ENCODE assay signal across 19 cellular contexts in genomic region chr22:42285604-42286003, GRCh38. TPM values are rescaled to one million over a fixed set of nuclear protein-coding genes. Genes with fewer than 3 reads are reported as not detected.
DNase-seq lines count a peak whose midpoint lies in the region; ATAC-seq, FAIRE-seq and TF ChIP-seq lines count a peak whose summit lies in the region.
"Had no signal": no experiment of that assay in that cellular context is flagged by ENCODE, and none has a peak within 500 bp of the region (broad histone marks: within the 10 kb centered on the region; RNA-seq: fewer than 3 reads in every experiment).

No MANE protein-coding gene starts in this region.

- FAIRE-seq in K562 (lab: Jason Lieb, UNC) = no peak
- FAIRE-seq: astrocyte, D721Med had no signal

- H3K9me3 ChIP-seq in K562 (replicated peaks; ENCODE audit: control insufficient read depth, insufficient read depth, low read depth, low read length) (no peaks in the 10 kb centered on the region), mucosa of descending colon (no peaks in the 10 kb centered on the region)
- H3K9me3 ChIP-seq: heart left ventricle had no signal

- TF ChIP-seq EP300 in K562 (IDR thresholded peaks at IDR 0.05; ENCODE audit: low read length) = no peak

- H3K36me3 ChIP-seq in K562 (ENCODE audit: control insufficient read depth, insufficient read depth, low read length) (no peaks in the 10 kb centered on the region), mucosa of descending colon (ENCODE audit: low read depth) (no peaks in the 10 kb centered on the region)
- H3K36me3 ChIP-seq: heart left ventricle had no signal

- H3K79me2 ChIP-seq in K562 (ENCODE audit: control insufficient read depth, insufficient read depth, low read length) = no peaks in the 10 kb centered on the region

- no peak overlapping the region for H3K4me2 ChIP-seq in K562 (ENCODE audit: insufficient read depth, low read length)

- H3K4me1 Mint-ChIP-seq in activated naive CD4-positive, alpha-beta T cell treated with anti-CD3 and anti-CD28 coated beads, Interleukin-2, amount 50 U/mL, for 24 hours = peaks cover 39% of the 10 kb centered on the region
- H3K4me1 Mint-ChIP-seq in stimulated activated effector memory CD8-positive, alpha-beta T cell treated with anti-CD3 and anti-CD28 coated beads, Interleukin-12 subunit alpha, Interleukin-12 subunit beta, amount 100 ng/mL, for 72 hours = peaks cover 29% of the 10 kb centered on the region

- peaks cover 1% of the 10 kb centered on the region for H3K27me3 Mint-ChIP-seq in activated naive CD4-positive, alpha-beta T cell treated with anti-CD3 and anti-CD28 coated beads, Interleukin-2, amount 50 U/mL, for 24 hours

- no peak for TF ChIP-seq POLR2A in K562 (conservative IDR thresholded peaks at IDR 0.05)

- no peak for ATAC-seq in K562
- no peak for ATAC-seq in stimulated activated effector memory CD8-positive, alpha-beta T cell treated with anti-CD3 and anti-CD28 coated beads, Interleukin-12 subunit alpha, Interleukin-12 subunit beta, amount 100 ng/mL, for 72 hours
- no peak for ATAC-seq in esophagus mucosa
- ATAC-seq in mucosa of descending colon = no peak
- ATAC-seq: heart left ventricle, left cardiac atrium had no signal

- peak overlapping the region; percentile 40 for H3K4me3 ChIP-seq in Jurkat, Clone E6-1 (ENCODE audit: low read length)
- no peak overlapping the region for H3K4me3 ChIP-seq in K562
- no peak overlapping the region for H3K4me3 ChIP-seq in mucosa of descending colon
- H3K4me3 ChIP-seq: heart left ventricle had no signal

- CTCF ChIA-PET in K562 (lab: Yijun Ruan, JAX; ENCODE audit: low intra/inter-chr PET ratio) = no interaction called here

- no peaks in the 10 kb centered on the region for H3K9me1 ChIP-seq in K562 (ENCODE audit: control insufficient read depth, insufficient read depth, low read length)

- H3K4me1 ChIP-seq in K562 (replicated peaks in 1 of 2; ENCODE audit: control insufficient read depth in 2 of 2, insufficient read depth in 2 of 2, low read length in 2 of 2) (peaks cover 0 to 24% of the 10 kb centered on the region in 2 experiments; a peak in 2 of 5 replicates), mucosa of descending colon (ENCODE audit: low read depth) (peaks cover 21% of the 10 kb centered on the region)

- POLR2A ChIA-PET in K562 (lab: Yijun Ruan, JAX) = no interaction called here

- in situ Hi-C loops in K562 (cut with MboI) = loop anchor here (10.0 kb wide), 1 partner anchor 111 kb away; no protein-coding TSS in a partner anchor

- peaks cover 17% of the 10 kb centered on the region; the same call in 1 of the 2 replicates for H4K20me1 ChIP-seq in K562 (replicated peaks; ENCODE audit: control insufficient read depth, insufficient read depth, low read length)

- H3K27ac Mint-ChIP-seq in activated naive CD4-positive, alpha-beta T cell treated with anti-CD3 and anti-CD28 coated beads, Interleukin-2, amount 50 U/mL, for 24 hours = no peak overlapping the region
- peak overlapping the region; percentile 64 for H3K27ac Mint-ChIP-seq in stimulated activated effector memory CD8-positive, alpha-beta T cell treated with anti-CD3 and anti-CD28 coated beads, Interleukin-12 subunit alpha, Interleukin-12 subunit beta, amount 100 ng/mL, for 72 hours
- H3K27ac Mint-ChIP-seq: activated naive CD4-positive, alpha-beta T cell treated with anti-CD3 and anti-CD28 coated beads for 36 hours had no signal

- DNase-seq in activated naive CD4-positive, alpha-beta T cell treated with anti-CD3 and anti-CD28 coated beads, Interleukin-2, amount 50 U/mL, for 16 hours = no peak
- no peak for DNase-seq in Jurkat, Clone E6-1 (ENCODE audit: low read depth, low spot score)
- DNase-seq in K562 (ENCODE audit: extremely low read depth in 1 of 4, low spot score in 3 of 4) (no peak), NCI-H146 treated with DMSO at 0.1 percent for 48 hours (lab: John Stamatoyannopoulos, UW; ENCODE audit: unreplicated experiment) (no peak), mucosa of descending colon (no peak)
- no peak for DNase-seq in stimulated activated effector memory CD8-positive, alpha-beta T cell treated with anti-CD3 and anti-CD28 coated beads, Interleukin-12 subunit alpha, Interleukin-12 subunit beta, amount 100 ng/mL, for 72 hours (ENCODE audit: low spot score in 2 of 2)
- DNase-seq: activated T-cell treated with anti-CD3 and anti-CD28 coated beads, Interleukin-2, amount 50 U/mL, for 48 hours; C1 segment of cervical spinal cord; EL; left cardiac atrium; NCI-H1105 treated with DMSO at 0.1 percent for 48 hours; NCI-H2081 had no signal

- TF ChIP-seq CTCF in K562 (IDR thresholded peaks at IDR 0.05 in 2 of 3, conservative IDR thresholded peaks at IDR 0.05 in 1 of 3; ENCODE audit: insufficient read depth in 2 of 3, low read depth in 1 of 3, low read length in 3 of 3) (no peak), mucosa of descending colon (IDR thresholded peaks at IDR 0.05) (no peak)

- H3K9me3 Mint-ChIP-seq in activated naive CD4-positive, alpha-beta T cell treated with anti-CD3 and anti-CD28 coated beads, Interleukin-2, amount 50 U/mL, for 24 hours = no peaks in the 10 kb centered on the region
- H3K9me3 Mint-ChIP-seq in stimulated activated effector memory CD8-positive, alpha-beta T cell treated with anti-CD3 and anti-CD28 coated beads, Interleukin-12 subunit alpha, Interleukin-12 subunit beta, amount 100 ng/mL, for 72 hours = no peaks in the 10 kb centered on the region
- H3K9me3 Mint-ChIP-seq: activated naive CD4-positive, alpha-beta T cell treated with anti-CD3 and anti-CD28 coated beads for 36 hours had no signal

- H3K36me3 Mint-ChIP-seq in activated naive CD4-positive, alpha-beta T cell treated with anti-CD3 and anti-CD28 coated beads, Interleukin-2, amount 50 U/mL, for 24 hours = no peaks in the 10 kb centered on the region
- H3K36me3 Mint-ChIP-seq in stimulated activated effector memory CD8-positive, alpha-beta T cell treated with anti-CD3 and anti-CD28 coated beads, Interleukin-12 subunit alpha, Interleukin-12 subunit beta, amount 100 ng/mL, for 72 hours = no peaks in the 10 kb centered on the region

- no peaks in the 10 kb centered on the region; a peak in 1 of 5 replicates for H3K27me3 ChIP-seq in K562 (ENCODE audit: control insufficient read depth in 2 of 2, insufficient read depth in 2 of 2, low read length in 2 of 2)

- WGBS in K562 (ENCODE audit: insufficient coverage, low coverage, missing lambda C conversion rate) = 20% methylated on average over 4 of the region's 5 CpGs

- no peak overlapping the region for H3K9ac ChIP-seq in K562 (ENCODE audit: insufficient read depth in 1 of 2, low read depth in 2 of 2, low read length in 2 of 2)

- peak overlapping the region; percentile 15 for H3K4me3 Mint-ChIP-seq in activated naive CD4-positive, alpha-beta T cell treated with anti-CD3 and anti-CD28 coated beads, Interleukin-2, amount 50 U/mL, for 24 hours
- peak overlapping the region; percentile 17 for H3K4me3 Mint-ChIP-seq in stimulated activated effector memory CD8-positive, alpha-beta T cell treated with anti-CD3 and anti-CD28 coated beads, Interleukin-12 subunit alpha, Interleukin-12 subunit beta, amount 100 ng/mL, for 72 hours
- H3K4me3 Mint-ChIP-seq: activated naive CD4-positive, alpha-beta T cell treated with anti-CD3 and anti-CD28 coated beads for 36 hours had no signal

- H2AFZ ChIP-seq in K562 (ENCODE audit: low read depth, low read length) = no peak overlapping the region

- no TSS peak for BruUV-seq in K562 (replicated peaks; lab: Mats Ljungman, UMichigan)

- intact Hi-C loops in K562 (cut with micrococcal nuclease) = no loop called here
- intact Hi-C loops in mucosa of descending colon (cut with DNase I, micrococcal nuclease) = no loop called here

- no peak for TF ChIP-seq RAD21 in K562 (CRISPR knock-in tag; conservative IDR thresholded peaks at IDR 0.05 in 1 of 2, IDR thresholded peaks at IDR 0.05 in 1 of 2)

- H3K27ac ChIP-seq in K562 (ENCODE audit: extremely low read depth, low read depth, low read length) = no peak overlapping the region
- H3K27ac ChIP-seq: epithelial cell of prostate, heart left ventricle had no signal

TF ChIP-seq in K562, 482 proteins besides CTCF, POLR2A, EP300 and RAD21:
- TF ChIP-seq CBX8 (IDR thresholded peaks at IDR 0.05; ENCODE audit: borderline replicate concordance, extremely low read depth, low read depth, low read length, poor library complexity, severe bottlenecking) = no peak
- TF ChIP-seq RBM25 (IDR thresholded peaks at IDR 0.05; ENCODE audit: low read depth, low read length, severe bottlenecking) = peak; percentile 47

RNA-seq across cellular contexts. Expression of gene TCF20, which starts 15.2 kb away (rescaled TPM):
- 22.1 TPM for polyA plus RNA-seq in Jurkat, Clone E6-1 (2012; ENCODE audit: insufficient read depth, insufficient read length)
- total RNA-seq in K562 (2011; cell fraction: chromatin; rRNA removed; ENCODE audit: low replicate concordance) = 51.3 and 53.3 TPM in 2 replicates
- 28.7 and 31.3 TPM in 2 replicates for total RNA-seq in K562 (2011; cell fraction: nucleolus; rRNA removed)
- total RNA-seq in K562 (2011; cell fraction: nucleoplasm; rRNA removed) = 20.4 and 27.4 TPM in 2 replicates
- 22.5 and 26.7 TPM in 2 replicates for total RNA-seq in K562 (2014; rRNA removed)
- 17.5 and 17.6 TPM in 2 replicates for total RNA-seq in K562 (2014; rRNA removed; fragmentation: Illumina TruSeq; extraction: Trizol)
- 19.0 TPM in 2 replicates for total RNA-seq in K562 (2015; rRNA removed; fragmentation: Illumina TruSeq; extraction: Trizol)
- total RNA-seq in K562 (2021) = 37.5 and 43.6 TPM in 2 replicates
- polyA plus RNA-seq in K562 (2011; rRNA removed) = 12.9 and 13.5 TPM in 2 replicates
- 11.1 and 12.3 TPM in 2 replicates for polyA plus RNA-seq in K562 (2011; cell fraction: cytosol; rRNA removed)
- 10.2 and 12.3 TPM in 2 replicates for polyA plus RNA-seq in K562 (2011; cell fraction: nucleus; rRNA removed)
- 10.1 and 12.6 TPM in 2 replicates for polyA plus RNA-seq in K562 (2012)
- 15.9 and 18.6 TPM in 2 replicates for polyA plus RNA-seq in K562 (2014; fragmentation: Illumina TruSeq; extraction: Trizol)
- under 1 TPM; 0.35 to 0.44 TPM for polyA plus RNA-seq in K562 (2014; fragmentation: Nextera tagmentation; extraction: Ambion mirVana)
- polyA plus RNA-seq in K562 (2014; rRNA removed) = 12.9 and 13.3 TPM in 2 replicates
- 38.3 and 38.9 TPM in 2 replicates for polyA minus RNA-seq in K562 (2011; rRNA and poly(A)+ RNA removed)
- polyA minus RNA-seq in K562 (2011; cell fraction: cytosol; rRNA and poly(A)+ RNA removed) = 21.9 and 23.8 TPM in 2 replicates
- polyA minus RNA-seq in K562 (2011; cell fraction: nucleus; rRNA and poly(A)+ RNA removed) = 10.5 and 15.9 TPM in 2 replicates
- 40.7 TPM for total RNA-seq in esophagus mucosa
- 10 to 100 TPM; 50.6 to 62.8 (median 58.2) TPM for total RNA-seq in mucosa of descending colon
